24 cellular contexts compared by ENCODE assay signal in the genomic region with DNA sequence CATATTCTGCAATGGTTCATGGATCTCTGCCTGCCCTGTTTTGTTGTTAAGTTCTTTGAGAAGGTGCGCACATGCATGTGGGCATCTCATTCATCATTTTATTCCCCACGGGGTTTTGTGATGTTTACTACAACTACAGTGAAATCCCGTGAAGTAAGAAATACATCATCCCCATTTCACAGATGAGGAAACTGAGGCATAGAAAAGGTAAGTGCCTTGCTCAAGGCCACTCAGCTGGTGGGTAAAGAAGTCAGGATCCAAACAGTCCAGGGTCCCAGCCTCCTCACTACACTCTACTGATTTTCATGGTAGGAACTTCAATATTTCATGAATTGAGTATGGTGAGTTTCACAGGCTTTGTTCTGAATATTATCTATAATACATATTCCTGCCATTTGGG.
DNase-seq lines count a peak whose midpoint lies in the region; ATAC-seq, FAIRE-seq and TF ChIP-seq lines count a peak whose summit lies in the region.
"Had no signal": no experiment of that assay in that cellular context is flagged by ENCODE, and none has a peak within 500 bp of the region (broad histone marks: within the 10 kb centered on the region; RNA-seq: fewer than 3 reads in every experiment).

No MANE protein-coding gene starts in this region.

- peaks cover 77% of the 10 kb centered on the region for H3K27me3 Mint-ChIP-seq in type B pancreatic cell

- H3K4me2 ChIP-seq in BLaER1, result peak overlapping the region; percentile 50
- no peak overlapping the region for H3K4me2 ChIP-seq in H1 (ENCODE audit: insufficient read depth in 1 of 2, low read depth in 2 of 2, low read length in 2 of 2)
- H3K4me2 ChIP-seq: A549 had no signal

- peak; percentile 1 for DNase-seq in NCI-H69 (lab: John Stamatoyannopoulos, UW)
- DNase-seq in H1 (ENCODE audit: low read depth in 1 of 2, low spot score in 2 of 2), result no peak
- no peak for DNase-seq in type B pancreatic cell (ENCODE audit: extremely low spot score, unreplicated experiment)
- no peak for DNase-seq in SIG-M5 treated with dmso at 0.1 percent for 504 hours (lab: John Stamatoyannopoulos, UW; ENCODE audit: unreplicated experiment)
- no peak for DNase-seq in midbrain (lab: John Stamatoyannopoulos, UW)
- DNase-seq: 8988T; ACHN; AML-193; BE2C; C1 segment of cervical spinal cord; Calu3; CD4-positive, alpha-beta memory T cell; COR-L47; DND-41; GM23248; HFFc6 had no signal

- no peak overlapping the region; the same call in 1 of the 2 replicates for H2AFZ ChIP-seq in H1 (ENCODE audit: low read length)
- H2AFZ ChIP-seq: GM23248 had no signal

- TF ChIP-seq RAD21 in H1 (IDR thresholded peaks at IDR 0.05 in 1 of 2, conservative IDR thresholded peaks at IDR 0.05 in 1 of 2; ENCODE audit: low read depth in 2 of 2, low read length in 2 of 2), result no peak

- no peak overlapping the region for H2BK20ac ChIP-seq in H1 (ENCODE audit: low read length)

- no peak overlapping the region for H2BK120ac ChIP-seq in H1 (replicated peaks; ENCODE audit: low read depth, low read length)

- POLR2A ChIA-PET in H1 (lab: Charles Lee; ENCODE audit: partially characterized antibody), result interaction anchor here (1.4 kb wide), 1 partner anchor 9 kb away, joined by 4 read pairs; no protein-coding TSS in a partner anchor

- TF ChIP-seq EP300 in H1 (IDR thresholded peaks at IDR 0.05; ENCODE audit: borderline replicate concordance in 1 of 2, low read depth in 2 of 2, low read length in 2 of 2), result no peak

- H4K20me1 ChIP-seq in BLaER1 (no peaks in the 10 kb centered on the region), H1 (replicated peaks in 1 of 2; ENCODE audit: control insufficient read depth in 1 of 2, insufficient read depth in 2 of 2, low read length in 2 of 2) (no peaks in the 10 kb centered on the region)

- no peak for TF ChIP-seq POLR2A in H1 (IDR thresholded peaks at IDR 0.05; ENCODE audit: control extremely low read depth in 1 of 2, low read depth in 2 of 2, low read length in 2 of 2)

- H3K18ac ChIP-seq in H1 (ENCODE audit: extremely low read depth, low read length), result no peak overlapping the region

- no peak overlapping the region for H2BK5ac ChIP-seq in H1 (ENCODE audit: low read depth, low read length)

- 82% methylated on average over 3 of the region's 3 CpGs; no CpG with 5 or more reads in 1 of the 2 experiments for WGBS in H1 (ENCODE audit: extremely low coverage in 1 of 2, insufficient coverage in 1 of 2, insufficient read length in 1 of 2, insufficient replicate concordance in 2 of 2, low coverage in 1 of 2, low lambda C conversion rate in 2 of 2, missing lambda C conversion rate in 1 of 2), 2 experiments

- no peaks in the 10 kb centered on the region for H3K27me3 ChIP-seq in BLaER1
- H3K27me3 ChIP-seq in H1 (replicated peaks in 1 of 4; ENCODE audit: control insufficient read depth in 3 of 4, extremely low read depth in 1 of 4, insufficient read depth in 3 of 4, low read length in 3 of 4), result no peaks in the 10 kb centered on the region
- H3K27me3 ChIP-seq: BE2C had no signal

- H3K36me3 Mint-ChIP-seq in type B pancreatic cell, result peaks cover 3% of the 10 kb centered on the region
- H3K36me3 Mint-ChIP-seq: CD4-positive, alpha-beta memory T cell had no signal

- no peak overlapping the region for H3K4me3 Mint-ChIP-seq in type B pancreatic cell
- H3K4me3 Mint-ChIP-seq: CD4-positive, alpha-beta memory T cell; HFFc6 had no signal

- H3K56ac ChIP-seq in H1 (replicated peaks; ENCODE audit: insufficient read length, low read depth, low read length), result no peak overlapping the region

- no peaks in the 10 kb centered on the region for H3K79me2 ChIP-seq in H1 (ENCODE audit: control insufficient read depth in 1 of 2, insufficient read depth in 2 of 2, low read length in 2 of 2)

- no peak overlapping the region for H3K4me3 ChIP-seq in BLaER1
- no peak overlapping the region for H3K4me3 ChIP-seq in H1 (ENCODE audit: extremely low read depth in 1 of 4, insufficient read depth in 2 of 4, low read depth in 3 of 4, low read length in 4 of 4)
- H3K4me3 ChIP-seq: A549, GM23248, HAP-1 had no signal

- H3K36me3 ChIP-seq in BLaER1 (no peaks in the 10 kb centered on the region), H1 (ENCODE audit: control insufficient read depth in 2 of 4, insufficient read depth in 4 of 4, low read length in 3 of 4) (no peaks in the 10 kb centered on the region)
- H3K36me3 ChIP-seq: BE2C, HAP-1 had no signal

- H3K79me1 ChIP-seq in H1 (ENCODE audit: low read depth, low read length), result no peaks in the 10 kb centered on the region

- TF ChIP-seq CTCF in H1 (IDR thresholded peaks at IDR 0.05; ENCODE audit: control extremely low read depth in 1 of 3, insufficient read depth in 1 of 3, low read depth in 1 of 3, low read length in 3 of 3) (no peak), type B pancreatic cell (conservative IDR thresholded peaks at IDR 0.05) (no peak)

- no peak for ATAC-seq in GM18873 (IDR thresholded peaks at IDR 0.05; ENCODE audit: low FRiP score, unreplicated experiment)
- ATAC-seq: A549 had no signal

- peaks cover 12% of the 10 kb centered on the region for H3K4me1 Mint-ChIP-seq in type B pancreatic cell (ENCODE audit: unreplicated experiment)

- no peak overlapping the region for H3K4ac ChIP-seq in H1 (replicated peaks; ENCODE audit: insufficient read length, low read depth, low read length)

- H3K27ac Mint-ChIP-seq in type B pancreatic cell, result peak overlapping the region; percentile 26
- H3K27ac Mint-ChIP-seq: CD4-positive, alpha-beta memory T cell; HFFc6 had no signal

- H3K9me3 Mint-ChIP-seq in type B pancreatic cell, result peaks cover 6% of the 10 kb centered on the region
- H3K9me3 Mint-ChIP-seq: HFFc6 had no signal

- H3K23ac ChIP-seq in H1 (ENCODE audit: insufficient read length), result no peak overlapping the region

- no peak overlapping the region for H4K91ac ChIP-seq in H1 (replicated peaks; ENCODE audit: insufficient read length, low read length)

- H3K14ac ChIP-seq in H1 (ENCODE audit: insufficient read length), result no peak overlapping the region

- H3K23me2 ChIP-seq in H1 (ENCODE audit: low read depth, low read length), result no peaks in the 10 kb centered on the region; the same call in 1 of the 2 replicates

- no peak overlapping the region for H3K27ac ChIP-seq in BLaER1
- no peak overlapping the region for H3K27ac ChIP-seq in H1 (ENCODE audit: low read depth, low read length)
- H3K27ac ChIP-seq: A549, GM23248 had no signal

- H2AK5ac ChIP-seq in H1 (ENCODE audit: low read depth, low read length), result no peak overlapping the region

- H4K5ac ChIP-seq in H1 (ENCODE audit: insufficient read length, low read depth, low read length), result no peak overlapping the region

- H3K9me3 ChIP-seq in BLaER1 (peaks cover 3% of the 10 kb centered on the region; the same call in 1 of the 2 replicates), H1 (ENCODE audit: insufficient read depth in 2 of 2, low read depth in 1 of 2, low read length in 1 of 2) (peaks cover 0 to 7% of the 10 kb centered on the region in 2 experiments; a peak in 1 of 4 replicates)
- H3K9me3 ChIP-seq: A549, BE2C, HAP-1 had no signal

- H2BK15ac ChIP-seq in H1 (ENCODE audit: low read length), result no peak overlapping the region

- CTCF ChIA-PET in H1 (lab: Charles Lee; ENCODE audit: partially characterized antibody), result interaction anchor here (1.3 to 2.3 kb wide), 3 partner anchors 9 to 77 kb away, joined by 3 to 8 read pairs (median 7); no protein-coding TSS in a partner anchor

- H4K8ac ChIP-seq in H1 (ENCODE audit: extremely low read depth, insufficient read depth, low read length), result no peak overlapping the region

- no peak overlapping the region for H2BK12ac ChIP-seq in H1 (ENCODE audit: low read depth, low read length)

- H3K4me1 ChIP-seq in BLaER1, result peaks cover 64% of the 10 kb centered on the region
- peaks cover 0 to 6% (median 0%) of the 10 kb centered on the region in 4 experiments; a peak in 1 of 7 replicates for H3K4me1 ChIP-seq in H1 (replicated peaks in 1 of 4; ENCODE audit: control insufficient read depth in 3 of 4, insufficient read depth in 4 of 4, low read length in 3 of 4)
- H3K4me1 ChIP-seq: BE2C had no signal

- FAIRE-seq in H1 (lab: Jason Lieb, UNC), result no peak
- FAIRE-seq: A549, G401.6, GM12892, GM19239, H54 had no signal

- H3K9ac ChIP-seq in BLaER1, result no peak overlapping the region
- no peak overlapping the region for H3K9ac ChIP-seq in H1 (replicated peaks in 1 of 4; ENCODE audit: extremely low read depth in 1 of 4, low read depth in 3 of 4, low read length in 3 of 4)
- H3K9ac ChIP-seq: GM23248 had no signal

TF ChIP-seq in H1, 55 proteins besides CTCF, POLR2A, EP300 and RAD21:
- TF ChIP-seq SIN3A (conservative IDR thresholded peaks at IDR 0.05 in 1 of 2, IDR thresholded peaks at IDR 0.05 in 1 of 2; ENCODE audit: low read depth in 1 of 2, low read length in 2 of 2), result no peak
- TF ChIP-seq, protein P1, sequence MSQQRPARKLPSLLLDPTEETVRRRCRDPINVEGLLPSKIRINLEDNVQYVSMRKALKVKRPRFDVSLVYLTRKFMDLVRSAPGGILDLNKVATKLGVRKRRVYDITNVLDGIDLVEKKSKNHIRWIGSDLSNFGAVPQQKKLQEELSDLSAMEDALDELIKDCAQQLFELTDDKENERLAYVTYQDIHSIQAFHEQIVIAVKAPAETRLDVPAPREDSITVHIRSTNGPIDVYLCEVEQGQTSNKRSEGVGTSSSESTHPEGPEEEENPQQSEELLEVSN (IDR thresholded peaks at IDR 0.05), result no peak
- TF ChIP-seq RNF2 (IDR thresholded peaks at IDR 0.05; ENCODE audit: borderline replicate concordance, low read depth, low read length, missing control alignments, poor library complexity, severe bottlenecking), result no peak
- 0 out of 2 replicates have a peak, but pooled peaks have one; percentile 59 for TF ChIP-seq KDM1A (IDR thresholded peaks at IDR 0.05; ENCODE audit: borderline replicate concordance, low read length)
TF ChIP-seq in H1: peak in this region for 1.
